ENCODE assay signal across 8 cellular contexts in the genomic region with DNA sequence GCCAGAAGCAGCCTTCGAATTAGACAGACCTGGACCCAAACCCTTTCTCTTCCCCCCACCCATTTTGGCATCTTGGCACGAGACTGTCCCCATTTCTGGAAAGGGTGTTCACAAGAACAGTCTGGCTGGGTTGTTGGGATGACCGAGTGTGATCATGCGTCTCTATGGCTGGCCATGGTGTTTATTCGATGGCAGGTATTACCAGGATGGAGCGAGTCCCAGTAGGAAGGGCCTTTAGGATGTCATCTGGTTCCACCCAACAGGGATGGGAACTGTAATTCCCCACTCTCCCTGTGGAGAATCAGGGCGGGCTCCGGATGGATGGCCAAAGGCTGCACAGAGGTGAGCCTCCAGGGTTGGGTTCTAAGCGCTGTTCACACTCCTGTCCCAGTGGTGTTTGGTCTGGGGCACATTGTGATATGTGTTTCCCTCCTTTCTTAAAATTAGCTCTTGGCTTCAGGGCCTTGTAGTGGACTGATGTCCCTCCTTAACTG. TPM values are rescaled to one million over a fixed set of nuclear protein-coding genes. Genes with fewer than 3 reads are reported as not detected.
DNase-seq lines count a peak whose midpoint lies in the region; ATAC-seq and TF ChIP-seq lines count a peak whose summit lies in the region.

No MANE protein-coding gene starts in this region.

- peaks cover 0 to 15% (median 1%) of the 10 kb centered on the region in 8 donors for H3K9me3 Mint-ChIP-seq in CD4-positive, alpha-beta memory T cell
- H3K9me3 Mint-ChIP-seq in chondrocyte (ENCODE audit: low read depth) = peaks cover 10% of the 10 kb centered on the region

- peak overlapping the region; percentile 94 for H3K27ac ChIP-seq in CD4-positive, alpha-beta memory T cell (ENCODE audit: low read depth, low read length)
- H3K27ac ChIP-seq in KMS-11 (no peak overlapping the region), neuronal stem cell (replicated peaks; ENCODE audit: low read length) (peak overlapping the region; percentile 96)

- intact Hi-C loops in CD4-positive, alpha-beta memory T cell (cut with micrococcal nuclease) = loop anchor here (1.0 to 2.0 kb wide), 6 partner anchors 13 to 1100 kb away; partner anchors contain the start of genes ATP5PO, MRPS6, RUNX1 and SLC5A3

- TF ChIP-seq CTCF in KMS-11 (conservative IDR thresholded peaks at IDR 0.05; ENCODE audit: low read depth, low read length) (no peak), chondrocyte (IDR thresholded peaks at IDR 0.05) (no peak)

- H3K23ac ChIP-seq in neuronal stem cell (ENCODE audit: low read depth, low read length, poor library complexity) = no peak overlapping the region

- H4K20me1 ChIP-seq in KMS-11 (ENCODE audit: insufficient read depth) = no peaks in the 10 kb centered on the region

- no peaks in the 10 kb centered on the region for H3K79me2 ChIP-seq in KMS-11 (ENCODE audit: insufficient read depth, low read depth)

- H2BK5ac ChIP-seq in neuronal stem cell (ENCODE audit: low read length) = peak overlapping the region; percentile 14

- H3K79me1 ChIP-seq in neuronal stem cell (ENCODE audit: low read depth, low read length) = peaks cover 2% of the 10 kb centered on the region

- H3K18ac ChIP-seq in neuronal stem cell (ENCODE audit: low read length) = peak overlapping the region; percentile 44

- H2BK120ac ChIP-seq in neuronal stem cell (ENCODE audit: low read depth, low read length) = no peak overlapping the region

- H3K27me3 Mint-ChIP-seq in CD4-positive, alpha-beta memory T cell = no peaks in the 10 kb centered on the region
- no peaks in the 10 kb centered on the region for H3K27me3 Mint-ChIP-seq in chondrocyte (ENCODE audit: low read depth)

- no peak for DNase-seq in CD4-positive, alpha-beta memory T cell
- no peak for DNase-seq in chondrocyte (ENCODE audit: low spot score)
- no peak for DNase-seq in neuronal stem cell (ENCODE audit: low spot score)
- DNase-seq in NAMALWA (ENCODE audit: low spot score) = no peak
- DNase-seq in Kasumi-1 (lab: John Stamatoyannopoulos, UW) = no peak
- DNase-seq in NCI-H69 (lab: John Stamatoyannopoulos, UW) = no peak

- CTCF ChIA-PET in CD4-positive, alpha-beta memory T cell (lab: Charles Lee; ENCODE audit: partially characterized antibody) = interaction anchor here (0.9 to 6.2 kb wide), 11 partner anchors 9 to 399 kb away, joined by 3 to 80 read pairs (median 7); partner anchors contain the start of genes MRPS6 and SLC5A3

- H3K9ac ChIP-seq in KMS-11 (no peak overlapping the region), neuronal stem cell (ENCODE audit: low read depth, low read length, poor library complexity) (no peak overlapping the region)

- H3K27ac Mint-ChIP-seq in CD4-positive, alpha-beta memory T cell = peak overlapping the region; percentile 92 to 99 (median 98)
- H3K27ac Mint-ChIP-seq in chondrocyte (ENCODE audit: unreplicated experiment) = peak overlapping the region; percentile 22

- H2AFZ ChIP-seq in KMS-11 (ENCODE audit: low read depth) (peak overlapping the region; percentile 71; the same call in 1 of the 2 replicates), neuronal stem cell (ENCODE audit: low read length) (peak overlapping the region; percentile 72)

- peak overlapping the region in 1 of 2 donors; percentile 58 for H3K4me3 ChIP-seq in CD4-positive, alpha-beta memory T cell (ENCODE audit: low read length in 2 of 2)
- no peak overlapping the region for H3K4me3 ChIP-seq in KMS-11 (IDR thresholded peaks at IDR 0.05; ENCODE audit: insufficient read depth, low read depth, low read length)
- no peak overlapping the region for H3K4me3 ChIP-seq in neuronal stem cell (ENCODE audit: low read length in 2 of 2)

- POLR2A ChIA-PET in CD4-positive, alpha-beta memory T cell (lab: Charles Lee; ENCODE audit: partially characterized antibody) = interaction anchor here (0.6 to 18.8 kb wide), 36 partner anchors 10 to 1328 kb away, joined by 3 to 938 read pairs (median 6); partner anchors contain the start of genes ATP5PO, MRPS6 and SLC5A3

- no peaks in the 10 kb centered on the region for H3K9me3 ChIP-seq in CD4-positive, alpha-beta memory T cell (ENCODE audit: control insufficient read depth in 1 of 2, low read length in 2 of 2)
- H3K9me3 ChIP-seq in neuronal stem cell (replicated peaks in 1 of 2; ENCODE audit: control insufficient read depth in 2 of 2, insufficient read depth in 1 of 2, low read depth in 1 of 2, low read length in 2 of 2) = peaks cover 0 to 2% of the 10 kb centered on the region in 2 donors

- peaks cover 87% of the 10 kb centered on the region for H3K4me1 ChIP-seq in CD4-positive, alpha-beta memory T cell (ENCODE audit: insufficient read depth, low read length)
- H3K4me1 ChIP-seq in KMS-11 (ENCODE audit: low read depth, poor library complexity, severe bottlenecking) = peaks cover 21% of the 10 kb centered on the region
- peaks cover 19 to 23% of the 10 kb centered on the region in 2 donors for H3K4me1 ChIP-seq in neuronal stem cell (ENCODE audit: control insufficient read depth in 2 of 2, insufficient read depth in 1 of 2, low read depth in 1 of 2, low read length in 2 of 2)

- no peak overlapping the region for H3K4ac ChIP-seq in neuronal stem cell (ENCODE audit: low read length)

- H3K27me3 ChIP-seq in CD4-positive, alpha-beta memory T cell (ENCODE audit: insufficient read depth, low read length) = no peaks in the 10 kb centered on the region
- H3K27me3 ChIP-seq in KMS-11 (ENCODE audit: insufficient read depth, low read depth) (no peaks in the 10 kb centered on the region), neuronal stem cell (ENCODE audit: control insufficient read depth in 3 of 3, insufficient read depth in 3 of 3, low read depth in 1 of 3, low read length in 3 of 3) (no peaks in the 10 kb centered on the region)

- peaks cover 58 to 94% (median 69%) of the 10 kb centered on the region in 4 donors for H3K4me1 Mint-ChIP-seq in CD4-positive, alpha-beta memory T cell
- peaks cover 31% of the 10 kb centered on the region for H3K4me1 Mint-ChIP-seq in chondrocyte (ENCODE audit: low read depth)

- H4K91ac ChIP-seq in neuronal stem cell (ENCODE audit: low read depth, low read length, poor library complexity) = no peak overlapping the region

- peak overlapping the region; percentile 70 to 94 (median 85) for H3K4me3 Mint-ChIP-seq in CD4-positive, alpha-beta memory T cell
- no peak overlapping the region for H3K4me3 Mint-ChIP-seq in chondrocyte (ENCODE audit: unreplicated experiment)

- no peak overlapping the region for H2BK15ac ChIP-seq in neuronal stem cell (ENCODE audit: low read length)

- H3K36me3 ChIP-seq in CD4-positive, alpha-beta memory T cell (ENCODE audit: insufficient read depth, low read length) = no peaks in the 10 kb centered on the region
- no peaks in the 10 kb centered on the region for H3K36me3 ChIP-seq in KMS-11 (ENCODE audit: insufficient read depth)
- no peaks in the 10 kb centered on the region for H3K36me3 ChIP-seq in neuronal stem cell (replicated peaks in 1 of 2; ENCODE audit: control insufficient read depth in 2 of 2, insufficient read depth in 2 of 2, low read length in 2 of 2)

- peaks cover 22 to 29% of the 10 kb centered on the region in 2 donors for H3K36me3 Mint-ChIP-seq in CD4-positive, alpha-beta memory T cell
- peaks cover 6% of the 10 kb centered on the region for H3K36me3 Mint-ChIP-seq in chondrocyte (ENCODE audit: low read depth)

- WGBS in neuronal stem cell (ENCODE audit: extremely low coverage in 2 of 2, insufficient read length in 2 of 2, insufficient replicate concordance in 1 of 2), 2 donors = no CpG with 5 or more reads among the region's 9 CpGs

- no peak overlapping the region for H3K4me2 ChIP-seq in KMS-11
- H3K4me2 ChIP-seq in neuronal stem cell (ENCODE audit: insufficient read depth, low read length, poor library complexity, severe bottlenecking) = no peak overlapping the region

- no peak overlapping the region for H4K8ac ChIP-seq in neuronal stem cell (ENCODE audit: low read depth, low read length)

- peak overlapping the region; percentile 2 for H2AK5ac ChIP-seq in neuronal stem cell (ENCODE audit: low read depth, low read length)

- ATAC-seq in HG02623 (IDR thresholded peaks at IDR 0.05; ENCODE audit: unreplicated experiment) = no peak

- no peak overlapping the region for H3K14ac ChIP-seq in neuronal stem cell (ENCODE audit: low read length)

- H2BK12ac ChIP-seq in neuronal stem cell (ENCODE audit: low read length) = peak overlapping the region; percentile 65

RNA-seq across cellular contexts. Expression of gene ATP5PO, which starts 33.4 kb away (rescaled TPM):
- 100 to 1,000 TPM; 126 to 143 TPM for total RNA-seq in CD4-positive, alpha-beta memory T cell
- polyA plus RNA-seq in CD4-positive, alpha-beta memory T cell = 100 to 1,000 TPM; 318 to 472 TPM
- 129 to 131 TPM (median 131 TPM) in 3 replicates for total RNA-seq in chondrocyte
- polyA plus RNA-seq in neuronal stem cell (2013, experiment 1 of 2) = 378 TPM
- polyA plus RNA-seq in neuronal stem cell (2013, experiment 2 of 2) = 387 TPM
